Comparison of ENCODE assay signal across 1 cellular context in the genomic region with DNA sequence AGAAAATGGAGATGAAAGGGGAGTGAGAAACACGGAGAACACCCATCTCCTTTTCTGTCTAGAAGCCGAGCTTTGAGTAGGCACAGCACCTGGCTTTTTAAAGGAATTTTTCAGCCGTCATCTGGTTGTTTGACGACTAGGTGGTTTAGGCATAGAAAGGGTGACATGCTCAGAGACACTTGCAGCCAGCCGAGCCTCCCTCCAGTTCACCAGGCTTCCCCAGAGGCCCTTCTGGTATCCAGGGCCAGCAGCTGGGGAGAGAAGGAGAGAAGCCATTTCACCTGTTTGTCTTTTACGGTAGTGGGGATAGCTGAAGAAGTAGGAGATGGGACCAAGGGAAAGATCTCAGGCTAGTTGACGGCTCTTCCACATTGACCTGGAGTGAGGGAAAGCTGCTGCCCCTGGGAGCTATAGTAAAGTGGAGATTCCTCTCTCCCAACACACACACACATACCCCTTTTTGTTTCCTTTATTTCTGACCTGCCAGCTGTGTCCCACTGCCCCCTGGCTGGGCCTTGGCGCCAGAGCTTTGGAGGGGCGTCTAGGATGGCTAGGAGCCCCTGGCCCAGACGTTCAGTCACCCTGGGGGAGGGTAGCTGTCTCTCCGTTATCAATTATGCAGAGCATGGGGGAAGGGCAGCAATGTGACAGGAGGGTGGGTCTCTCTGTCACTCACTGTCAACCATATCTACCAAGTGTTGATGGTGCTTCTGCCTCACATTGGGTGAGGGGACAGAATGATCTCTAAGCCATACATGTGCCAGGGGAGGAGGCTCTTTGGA.
TF ChIP-seq lines count a peak whose summit lies in the region.

No MANE protein-coding gene starts in this region.

TF ChIP-seq in GM23338, 12 proteins besides CTCF, POLR2A, EP300 and RAD21:
- TF ChIP-seq, protein P1, sequence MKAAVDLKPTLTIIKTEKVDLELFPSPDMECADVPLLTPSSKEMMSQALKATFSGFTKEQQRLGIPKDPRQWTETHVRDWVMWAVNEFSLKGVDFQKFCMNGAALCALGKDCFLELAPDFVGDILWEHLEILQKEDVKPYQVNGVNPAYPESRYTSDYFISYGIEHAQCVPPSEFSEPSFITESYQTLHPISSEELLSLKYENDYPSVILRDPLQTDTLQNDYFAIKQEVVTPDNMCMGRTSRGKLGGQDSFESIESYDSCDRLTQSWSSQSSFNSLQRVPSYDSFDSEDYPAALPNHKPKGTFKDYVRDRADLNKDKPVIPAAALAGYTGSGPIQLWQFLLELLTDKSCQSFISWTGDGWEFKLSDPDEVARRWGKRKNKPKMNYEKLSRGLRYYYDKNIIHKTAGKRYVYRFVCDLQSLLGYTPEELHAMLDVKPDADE (IDR thresholded peaks at IDR 0.05) = no peak
- no peak for TF ChIP-seq EZH2 (IDR thresholded peaks at IDR 0.05; ENCODE audit: low read depth, unreplicated experiment)
- TF ChIP-seq, protein P2, sequence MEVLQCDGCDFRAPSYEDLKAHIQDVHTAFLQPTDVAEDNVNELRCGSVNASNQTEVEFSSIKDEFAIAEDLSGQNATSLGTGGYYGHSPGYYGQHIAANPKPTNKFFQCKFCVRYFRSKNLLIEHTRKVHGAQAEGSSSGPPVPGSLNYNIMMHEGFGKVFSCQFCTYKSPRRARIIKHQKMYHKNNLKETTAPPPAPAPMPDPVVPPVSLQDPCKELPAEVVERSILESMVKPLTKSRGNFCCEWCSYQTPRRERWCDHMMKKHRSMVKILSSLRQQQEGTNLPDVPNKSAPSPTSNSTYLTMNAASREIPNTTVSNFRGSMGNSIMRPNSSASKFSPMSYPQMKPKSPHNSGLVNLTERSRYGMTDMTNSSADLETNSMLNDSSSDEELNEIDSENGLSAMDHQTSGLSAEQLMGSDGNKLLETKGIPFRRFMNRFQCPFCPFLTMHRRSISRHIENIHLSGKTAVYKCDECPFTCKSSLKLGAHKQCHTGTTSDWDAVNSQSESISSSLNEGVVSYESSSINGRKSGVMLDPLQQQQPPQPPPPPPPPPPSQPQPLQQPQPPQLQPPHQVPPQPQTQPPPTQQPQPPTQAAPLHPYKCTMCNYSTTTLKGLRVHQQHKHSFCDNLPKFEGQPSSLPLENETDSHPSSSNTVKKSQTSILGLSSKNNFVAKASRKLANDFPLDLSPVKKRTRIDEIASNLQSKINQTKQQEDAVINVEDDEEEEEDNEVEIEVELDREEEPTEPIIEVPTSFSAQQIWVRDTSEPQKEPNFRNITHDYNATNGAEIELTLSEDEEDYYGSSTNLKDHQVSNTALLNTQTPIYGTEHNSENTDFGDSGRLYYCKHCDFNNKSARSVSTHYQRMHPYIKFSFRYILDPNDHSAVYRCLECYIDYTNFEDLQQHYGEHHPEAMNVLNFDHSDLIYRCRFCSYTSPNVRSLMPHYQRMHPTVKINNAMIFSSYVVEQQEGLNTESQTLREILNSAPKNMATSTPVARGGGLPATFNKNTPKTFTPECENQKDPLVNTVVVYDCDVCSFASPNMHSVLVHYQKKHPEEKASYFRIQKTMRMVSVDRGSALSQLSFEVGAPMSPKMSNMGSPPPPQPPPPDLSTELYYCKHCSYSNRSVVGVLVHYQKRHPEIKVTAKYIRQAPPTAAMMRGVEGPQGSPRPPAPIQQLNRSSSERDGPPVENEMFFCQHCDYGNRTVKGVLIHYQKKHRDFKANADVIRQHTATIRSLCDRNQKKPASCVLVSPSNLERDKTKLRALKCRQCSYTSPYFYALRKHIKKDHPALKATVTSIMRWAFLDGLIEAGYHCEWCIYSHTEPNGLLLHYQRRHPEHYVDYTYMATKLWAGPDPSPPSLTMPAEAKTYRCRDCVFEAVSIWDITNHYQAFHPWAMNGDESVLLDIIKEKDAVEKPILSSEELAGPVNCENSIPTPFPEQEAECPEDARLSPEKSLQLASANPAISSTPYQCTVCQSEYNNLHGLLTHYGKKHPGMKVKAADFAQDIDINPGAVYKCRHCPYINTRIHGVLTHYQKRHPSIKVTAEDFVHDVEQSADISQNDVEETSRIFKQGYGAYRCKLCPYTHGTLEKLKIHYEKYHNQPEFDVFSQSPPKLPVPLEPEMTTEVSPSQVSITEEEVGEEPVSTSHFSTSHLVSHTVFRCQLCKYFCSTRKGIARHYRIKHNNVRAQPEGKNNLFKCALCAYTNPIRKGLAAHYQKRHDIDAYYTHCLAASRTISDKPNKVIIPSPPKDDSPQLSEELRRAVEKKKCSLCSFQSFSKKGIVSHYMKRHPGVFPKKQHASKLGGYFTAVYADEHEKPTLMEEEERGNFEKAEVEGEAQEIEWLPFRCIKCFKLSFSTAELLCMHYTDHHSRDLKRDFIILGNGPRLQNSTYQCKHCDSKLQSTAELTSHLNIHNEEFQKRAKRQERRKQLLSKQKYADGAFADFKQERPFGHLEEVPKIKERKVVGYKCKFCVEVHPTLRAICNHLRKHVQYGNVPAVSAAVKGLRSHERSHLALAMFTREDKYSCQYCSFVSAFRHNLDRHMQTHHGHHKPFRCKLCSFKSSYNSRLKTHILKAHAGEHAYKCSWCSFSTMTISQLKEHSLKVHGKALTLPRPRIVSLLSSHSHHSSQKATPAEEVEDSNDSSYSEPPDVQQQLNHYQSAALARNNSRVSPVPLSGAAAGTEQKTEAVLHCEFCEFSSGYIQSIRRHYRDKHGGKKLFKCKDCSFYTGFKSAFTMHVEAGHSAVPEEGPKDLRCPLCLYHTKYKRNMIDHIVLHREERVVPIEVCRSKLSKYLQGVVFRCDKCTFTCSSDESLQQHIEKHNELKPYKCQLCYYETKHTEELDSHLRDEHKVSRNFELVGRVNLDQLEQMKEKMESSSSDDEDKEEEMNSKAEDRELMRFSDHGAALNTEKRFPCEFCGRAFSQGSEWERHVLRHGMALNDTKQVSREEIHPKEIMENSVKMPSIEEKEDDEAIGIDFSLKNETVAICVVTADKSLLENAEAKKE (CRISPR knock-in tag; IDR thresholded peaks at IDR 0.05) = no peak
- no peak for TF ChIP-seq JUNB (IDR thresholded peaks at IDR 0.05; ENCODE audit: unreplicated experiment)
- no peak for TF ChIP-seq ZNF114 (CRISPR knock-in tag; IDR thresholded peaks at IDR 0.05)
